ENCODE assay signal across 13 cellular contexts in the genomic region with DNA sequence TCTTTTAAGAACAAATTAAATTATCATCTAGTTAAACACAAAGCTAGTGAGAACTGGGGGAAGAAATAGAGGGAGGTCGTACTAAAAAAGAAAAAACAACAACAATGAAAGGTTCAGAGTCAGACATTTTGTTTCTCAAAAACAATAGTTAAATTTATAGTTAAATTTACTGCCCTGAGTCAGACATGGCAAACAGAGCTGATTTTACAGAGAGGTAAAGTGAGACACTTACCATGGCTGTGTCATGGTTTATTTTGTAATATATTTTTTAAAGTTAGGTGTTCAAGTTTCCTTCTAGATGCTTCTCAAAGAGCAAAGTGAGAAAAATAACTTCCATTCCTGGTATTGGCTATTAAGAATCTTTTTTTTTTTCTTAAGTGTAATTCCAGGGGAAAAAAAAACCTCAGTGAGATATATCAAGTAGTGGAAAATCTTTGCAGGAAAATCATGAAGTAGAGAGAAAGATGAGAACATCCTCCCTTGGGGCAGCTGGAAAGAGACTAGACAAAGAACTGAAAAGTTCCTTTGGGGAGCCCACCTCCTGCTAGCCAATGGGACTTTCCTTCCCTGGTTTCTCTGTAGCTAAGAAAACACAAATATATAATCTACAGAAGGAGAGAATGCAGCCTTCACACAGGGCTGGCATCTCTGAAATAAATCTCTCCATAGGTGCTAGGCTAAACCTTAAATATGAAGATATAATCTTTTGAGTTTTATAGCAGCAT. TPM values are rescaled to one million over a fixed set of nuclear protein-coding genes. Genes with fewer than 3 reads are reported as not detected.
DNase-seq lines count a peak whose midpoint lies in the region; ATAC-seq, FAIRE-seq and TF ChIP-seq lines count a peak whose summit lies in the region.
"Had no signal": no experiment of that assay in that cellular context is flagged by ENCODE, and none has a peak within 500 bp of the region (broad histone marks: within the 10 kb centered on the region; RNA-seq: fewer than 3 reads in every experiment).

No MANE protein-coding gene starts in this region.

- no peak overlapping the region for H3K23ac ChIP-seq in mesenchymal stem cell (ENCODE audit: low read length in 2 of 2)

- no peaks in the 10 kb centered on the region for H3K79me1 ChIP-seq in mesenchymal stem cell (replicated peaks; ENCODE audit: low read length, poor library complexity, severe bottlenecking)

- H3K36me3 ChIP-seq in astrocyte (ENCODE audit: insufficient read depth, low read length) (peaks cover 9% of the 10 kb centered on the region), mesenchymal stem cell (ENCODE audit: control insufficient read depth in 1 of 2, insufficient read depth in 2 of 2, low read depth in 1 of 2, low read length in 2 of 2) (no peaks in the 10 kb centered on the region), BE2C (peaks cover 46% of the 10 kb centered on the region)

- H3K14ac ChIP-seq in mesenchymal stem cell (ENCODE audit: low read length in 2 of 2) = no peak overlapping the region

- no peaks in the 10 kb centered on the region for H3K27me3 Mint-ChIP-seq in astrocyte (ENCODE audit: low read depth, unreplicated experiment)
- no peaks in the 10 kb centered on the region for H3K27me3 Mint-ChIP-seq in stimulated activated naive B cell treated with anti-CD40 and anti-IgM and Interleukin-4, amounts not matched to agents 10 μg/mL and 1 μg/mL and 100 μg/mL, for 72 hours
- H3K27me3 Mint-ChIP-seq: type B pancreatic cell had no signal

- H3K4me2 ChIP-seq in astrocyte (ENCODE audit: low read length) (peak overlapping the region; percentile 45), mesenchymal stem cell (ENCODE audit: low read length, poor library complexity, severe bottlenecking) (no peak overlapping the region)

- no peak overlapping the region for H2AFZ ChIP-seq in astrocyte (ENCODE audit: low read depth, low read length)
- no peak overlapping the region for H2AFZ ChIP-seq in mesenchymal stem cell (ENCODE audit: low read depth, low read length)

- H3K4me1 ChIP-seq in astrocyte (ENCODE audit: insufficient read depth, low read length) (peaks cover 69% of the 10 kb centered on the region), mesenchymal stem cell (ENCODE audit: control insufficient read depth, insufficient read depth, low read depth, low read length) (peaks cover 19% of the 10 kb centered on the region), BE2C (peaks cover 56% of the 10 kb centered on the region)

- no peak for FAIRE-seq in astrocyte (lab: Jason Lieb, UNC)
- FAIRE-seq: D721Med had no signal

- H4K91ac ChIP-seq in mesenchymal stem cell (ENCODE audit: low read length) = no peak overlapping the region

- no CpG with 5 or more reads among the region's 1 CpG for WGBS in mesenchymal stem cell

- no peak overlapping the region for H2BK12ac ChIP-seq in mesenchymal stem cell (ENCODE audit: low read length in 2 of 2)

- H3K18ac ChIP-seq in mesenchymal stem cell (ENCODE audit: low read depth in 1 of 2, low read length in 2 of 2) = no peak overlapping the region

- H2BK15ac ChIP-seq in mesenchymal stem cell (ENCODE audit: low read depth, poor library complexity, severe bottlenecking) = no peak overlapping the region

- H4K20me1 ChIP-seq in astrocyte (ENCODE audit: insufficient read depth, low read length) = peaks cover 99% of the 10 kb centered on the region

- peak overlapping the region; percentile 14 for H3K9ac ChIP-seq in astrocyte (ENCODE audit: low read length)
- H3K9ac ChIP-seq in mesenchymal stem cell (ENCODE audit: low read length) = peak overlapping the region; percentile 66

- H3K4me1 Mint-ChIP-seq in astrocyte (ENCODE audit: low read depth, unreplicated experiment) = peaks cover 89% of the 10 kb centered on the region
- peaks cover 67 to 94% of the 10 kb centered on the region in 2 donors for H3K4me1 Mint-ChIP-seq in stimulated activated naive B cell treated with anti-CD40 and anti-IgM and Interleukin-4, amounts not matched to agents 10 μg/mL and 1 μg/mL and 100 μg/mL, for 72 hours

- H3K79me2 ChIP-seq in astrocyte (ENCODE audit: insufficient read depth, low read length) = peaks cover 100% of the 10 kb centered on the region

- no peak for TF ChIP-seq CTCF in astrocyte (IDR thresholded peaks at IDR 0.05; ENCODE audit: insufficient read depth, low read depth, low read length)
- no peak for TF ChIP-seq CTCF in BE2C (IDR thresholded peaks at IDR 0.05; ENCODE audit: low read depth, low read length)

- no peak overlapping the region for H3K27ac ChIP-seq in astrocyte (ENCODE audit: low read depth, low read length)
- H3K27ac ChIP-seq in mesenchymal stem cell (ENCODE audit: low read length, poor library complexity, severe bottlenecking) = no peak overlapping the region

- H3K4me3 ChIP-seq in astrocyte (ENCODE audit: insufficient read depth, low read depth, low read length) (no peak overlapping the region), mesenchymal stem cell (ENCODE audit: insufficient read depth in 1 of 2, low read depth in 1 of 2, low read length in 2 of 2) (no peak overlapping the region), BE2C (ENCODE audit: low read depth, low read length) (no peak overlapping the region)
- H3K4me3 ChIP-seq: mucosa of descending colon had no signal

- peaks cover 8% of the 10 kb centered on the region for H3K36me3 Mint-ChIP-seq in astrocyte (ENCODE audit: low read depth, unreplicated experiment)
- H3K36me3 Mint-ChIP-seq in stimulated activated naive B cell treated with anti-CD40 and anti-IgM and Interleukin-4, amounts not matched to agents 10 μg/mL and 1 μg/mL and 100 μg/mL, for 72 hours = peaks cover 21 to 51% of the 10 kb centered on the region in 2 donors

- no peak overlapping the region for H3K4ac ChIP-seq in mesenchymal stem cell (ENCODE audit: low read depth in 1 of 2, low read length in 2 of 2)

- DNase-seq in NCI-H2171 treated with DMSO at 0.1 percent for 48 hours (lab: John Stamatoyannopoulos, UW) = peak; percentile 32
- no peak for DNase-seq in NCI-H2171 (lab: John Stamatoyannopoulos, UW)
- no peak for DNase-seq in astrocyte (ENCODE audit: low read depth)
- DNase-seq in mesenchymal stem cell = no peak
- DNase-seq in stimulated activated naive B cell treated with anti-CD40 and anti-IgM and Interleukin-4, amounts not matched to agents 10 μg/mL and 1 μg/mL and 100 μg/mL, for 72 hours = no peak
- no peak for DNase-seq in activated CD4-positive, CD25-positive, alpha-beta regulatory T cell (lab: John Stamatoyannopoulos, UW)
- no peak for DNase-seq in BE2C
- no peak for DNase-seq in NOMO-1 (lab: John Stamatoyannopoulos, UW; ENCODE audit: unreplicated experiment in 2 of 2)
- DNase-seq: activated CD4-positive, alpha-beta T cell treated with anti-CD3 and anti-CD28 coated beads for 48 hours; mucosa of descending colon; NCI-H2029 treated with DMSO at 0.1 percent for 48 hours had no signal

- peak overlapping the region; percentile 48 for H3K27ac Mint-ChIP-seq in astrocyte (ENCODE audit: unreplicated experiment)
- H3K27ac Mint-ChIP-seq in stimulated activated naive B cell treated with anti-CD40 and anti-IgM and Interleukin-4, amounts not matched to agents 10 μg/mL and 1 μg/mL and 100 μg/mL, for 72 hours = peak overlapping the region; percentile 70
- H3K27ac Mint-ChIP-seq: type B pancreatic cell had no signal

- no peak overlapping the region for H2AK5ac ChIP-seq in mesenchymal stem cell (ENCODE audit: low read length, severe bottlenecking)

- H2BK120ac ChIP-seq in mesenchymal stem cell (ENCODE audit: low read depth, low read length) = no peak overlapping the region

- H3K9me3 Mint-ChIP-seq in astrocyte (ENCODE audit: unreplicated experiment) = no peaks in the 10 kb centered on the region
- no peaks in the 10 kb centered on the region for H3K9me3 Mint-ChIP-seq in stimulated activated naive B cell treated with anti-CD40 and anti-IgM and Interleukin-4, amounts not matched to agents 10 μg/mL and 1 μg/mL and 100 μg/mL, for 72 hours
- H3K9me3 Mint-ChIP-seq: type B pancreatic cell had no signal

- H2BK5ac ChIP-seq in mesenchymal stem cell (ENCODE audit: low read depth, low read length, poor library complexity, severe bottlenecking) = no peak overlapping the region

- H3K4me3 Mint-ChIP-seq in astrocyte (ENCODE audit: unreplicated experiment) = peak overlapping the region; percentile 68
- H3K4me3 Mint-ChIP-seq in stimulated activated naive B cell treated with anti-CD40 and anti-IgM and Interleukin-4, amounts not matched to agents 10 μg/mL and 1 μg/mL and 100 μg/mL, for 72 hours = peak overlapping the region in 1 of 2 donors; percentile 31
- H3K4me3 Mint-ChIP-seq: type B pancreatic cell had no signal

- ATAC-seq in stimulated activated naive B cell treated with anti-CD40 and anti-IgM and Interleukin-4, amounts not matched to agents 10 μg/mL and 1 μg/mL and 100 μg/mL, for 72 hours (replicated peaks) = no peak
- ATAC-seq: mucosa of descending colon had no signal

- no peaks in the 10 kb centered on the region for H3K27me3 ChIP-seq in astrocyte (ENCODE audit: insufficient read depth, low read length)
- H3K27me3 ChIP-seq in mesenchymal stem cell (ENCODE audit: control insufficient read depth in 1 of 2, insufficient read depth in 1 of 2, low read length in 2 of 2) = no peaks in the 10 kb centered on the region
- no peaks in the 10 kb centered on the region for H3K27me3 ChIP-seq in BE2C

- H4K8ac ChIP-seq in mesenchymal stem cell (ENCODE audit: low read length) = no peak overlapping the region

- no peaks in the 10 kb centered on the region for H3K9me3 ChIP-seq in astrocyte (ENCODE audit: insufficient read depth, low read depth, low read length)
- H3K9me3 ChIP-seq in mesenchymal stem cell (ENCODE audit: control insufficient read depth, low read length) = no peaks in the 10 kb centered on the region
- H3K9me3 ChIP-seq in BE2C = no peaks in the 10 kb centered on the region
- H3K9me3 ChIP-seq: mucosa of descending colon had no signal

RNA-seq across cellular contexts. Expression of a gene that starts 12.3 kb away (rescaled TPM):
- total RNA-seq in astrocyte = 76.5 and 81.2 TPM in 2 replicates
- 31.0 TPM for polyA plus RNA-seq in mesenchymal stem cell (2013, experiment 1 of 2)
- polyA plus RNA-seq in mesenchymal stem cell (2013, experiment 2 of 2) = 28.9 TPM
- 40.8 TPM for polyA plus RNA-seq in BE2C (2012; ENCODE audit: insufficient read depth, insufficient read length, low read depth)
